22 cellular contexts compared by ENCODE assay signal in the genomic region with DNA sequence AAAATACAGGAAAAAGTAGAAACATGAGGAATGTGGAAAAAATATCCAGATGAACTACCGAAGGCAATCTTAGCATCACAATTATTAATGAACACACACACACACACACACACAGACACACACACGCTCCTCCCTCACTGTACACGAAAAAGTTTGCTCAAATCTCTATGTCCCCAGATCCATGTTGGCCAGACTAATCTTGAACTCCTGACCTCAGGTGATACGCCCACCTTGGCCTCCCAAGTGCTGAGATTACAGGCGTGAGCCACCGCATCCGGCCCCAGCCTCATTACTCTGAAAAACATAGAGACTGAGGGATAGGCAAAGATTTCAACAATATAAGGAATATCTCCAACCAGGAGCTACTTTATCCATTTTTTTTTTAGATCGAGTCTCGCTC.
"Had no signal": no experiment of that assay in that cellular context is flagged by ENCODE, and none has a peak within 500 bp of the region (broad histone marks: within the 10 kb centered on the region; RNA-seq: fewer than 3 reads in every experiment).

No MANE protein-coding gene starts in this region.

- H3K36me3 ChIP-seq: esophagus squamous epithelium, left ventricle myocardium inferior, ovary, suprapubic skin had no signal

- ATAC-seq: activated CD8-positive, alpha-beta T cell treated with anti-CD3 and anti-CD28 coated beads, Interleukin-2, amount 10 ng/mL, durations not matched to agents 7 days and 5 days; activated T-cell treated with anti-CD3 and anti-CD28 coated beads, Interleukin-2, amount 50 U/mL, for 4 hours; mucosa of descending colon; natural killer cell; psoas muscle; right cardiac atrium; stimulated activated naive CD8-positive, alpha-beta T cell treated with anti-CD3 and anti-CD28 coated beads, Interleukin-15, amount 100 ng/mL, for 72 hours had no signal

- H3K36me3 Mint-ChIP-seq: natural killer cell had no signal

- H3K4me3 Mint-ChIP-seq: activated CD8-positive, alpha-beta T cell treated with anti-CD3 and anti-CD28 coated beads, Interleukin-2, amount 10 ng/mL, durations not matched to agents 7 days and 5 days; activated naive CD4-positive, alpha-beta T cell treated with anti-CD3 and anti-CD28 coated beads, Interleukin-2, amount 10 ng/mL, durations not matched to agents 7 days and 5 days; activated T-cell treated with anti-CD3 and anti-CD28 coated beads, Interleukin-2, amount 50 U/mL, for 4 hours; immature natural killer cell; natural killer cell; stimulated activated naive CD8-positive, alpha-beta T cell treated with anti-CD3 and anti-CD28 coated beads, Interleukin-15, amount 100 ng/mL, for 72 hours had no signal

- H3K27me3 Mint-ChIP-seq: activated naive CD4-positive, alpha-beta T cell treated with anti-CD3 and anti-CD28 coated beads, Interleukin-2, amount 10 ng/mL, durations not matched to agents 7 days and 5 days; stimulated activated naive CD8-positive, alpha-beta T cell treated with anti-CD3 and anti-CD28 coated beads, Interleukin-15, amount 100 ng/mL, for 72 hours had no signal

- DNase-seq: activated CD4-positive, alpha-beta T cell treated with anti-CD3 and anti-CD28 coated beads for 48 hours; activated CD4-positive, CD25-positive, alpha-beta regulatory T cell; activated CD8-positive, alpha-beta memory T cell treated with anti-CD3 and anti-CD28 coated beads, Interleukin-2, amount 50 U/mL, for 4 hours; activated CD8-positive, alpha-beta T cell treated with anti-CD3 and anti-CD28 coated beads, Interleukin-2, amount 10 ng/mL, durations not matched to agents 7 days and 5 days; activated T-cell treated with anti-CD3 and anti-CD28 coated beads, Interleukin-2, amount 50 U/mL, for 4 hours; cerebellar nuclear complex; effector CD4-positive, alpha-beta T cell; esophagus squamous epithelium; immature natural killer cell; kidney glomerular epithelial cell; left ventricle myocardium inferior; mesenchymal stem cell; mucosa of descending colon; natural killer cell; ovary; psoas muscle; right cardiac atrium; stimulated activated CD4-positive, alpha-beta T cell treated with anti-CD3 and anti-CD28 coated beads, Interleukin-15, amount 100 ng/mL, for 24 hours; stimulated activated CD4-positive, alpha-beta T cell treated with anti-CD3 and anti-CD28 coated beads, Interleukin-2, amount 100 ng/mL, for 48 hours; stimulated activated naive CD8-positive, alpha-beta T cell treated with anti-CD3 and anti-CD28 coated beads, Interleukin-15, amount 100 ng/mL, for 72 hours had no signal

- H3K4me3 ChIP-seq: esophagus squamous epithelium, left ventricle myocardium inferior, mucosa of descending colon, ovary, psoas muscle, suprapubic skin had no signal

- H3K27ac Mint-ChIP-seq: activated CD8-positive, alpha-beta T cell treated with anti-CD3 and anti-CD28 coated beads, Interleukin-2, amount 10 ng/mL, durations not matched to agents 7 days and 5 days; activated naive CD4-positive, alpha-beta T cell treated with anti-CD3 and anti-CD28 coated beads, Interleukin-2, amount 10 ng/mL, durations not matched to agents 7 days and 5 days; stimulated activated naive CD8-positive, alpha-beta T cell treated with anti-CD3 and anti-CD28 coated beads, Interleukin-15, amount 100 ng/mL, for 72 hours had no signal

- H3K9me3 Mint-ChIP-seq: activated naive CD4-positive, alpha-beta T cell treated with anti-CD3 and anti-CD28 coated beads, Interleukin-2, amount 10 ng/mL, durations not matched to agents 7 days and 5 days; activated T-cell treated with anti-CD3 and anti-CD28 coated beads, Interleukin-2, amount 50 U/mL, for 4 hours; immature natural killer cell; natural killer cell; stimulated activated naive CD8-positive, alpha-beta T cell treated with anti-CD3 and anti-CD28 coated beads, Interleukin-15, amount 100 ng/mL, for 72 hours had no signal

- H3K9me3 ChIP-seq: esophagus squamous epithelium, left ventricle myocardium inferior, mucosa of descending colon, ovary, psoas muscle, suprapubic skin had no signal

- H3K27ac ChIP-seq: left ventricle myocardium inferior, ovary, psoas muscle, suprapubic skin had no signal

- H3K27me3 ChIP-seq: esophagus squamous epithelium, ovary, suprapubic skin had no signal
